ENCODE assay signal across 12 cellular contexts in the genomic region with DNA sequence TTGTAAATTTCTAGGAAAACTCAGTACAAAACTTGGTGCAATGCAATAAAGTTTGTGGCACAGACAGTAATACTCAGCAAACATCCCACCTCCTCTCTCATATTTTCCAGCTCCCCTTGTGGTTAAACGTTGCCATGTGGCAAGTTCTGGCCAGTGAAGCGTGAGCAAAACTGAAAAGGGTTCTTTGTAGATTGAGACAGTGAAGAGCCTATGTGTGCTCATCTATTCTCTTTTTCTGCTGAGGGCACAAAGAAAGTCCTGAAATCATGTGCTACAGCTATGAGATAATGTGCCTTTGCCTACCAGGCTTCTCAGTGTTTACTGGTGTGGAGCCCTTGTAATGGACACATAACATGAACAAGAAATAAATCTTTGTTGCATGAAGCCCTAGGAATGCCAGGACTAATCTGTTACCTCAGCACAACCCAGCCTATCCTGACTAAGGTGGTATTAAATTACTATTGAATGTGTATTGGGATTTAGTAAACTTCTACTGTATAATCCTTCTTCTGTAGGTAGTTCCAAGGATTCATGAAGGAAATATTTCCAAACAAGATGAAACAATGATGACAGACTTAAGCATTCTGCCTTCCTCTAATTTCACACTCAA. TPM values are rescaled to one million over a fixed set of nuclear protein-coding genes. Genes with fewer than 3 reads are reported as not detected.
DNase-seq lines count a peak whose midpoint lies in the region; ATAC-seq, FAIRE-seq and TF ChIP-seq lines count a peak whose summit lies in the region.
"Had no signal": no experiment of that assay in that cellular context is flagged by ENCODE, and none has a peak within 500 bp of the region (broad histone marks: within the 10 kb centered on the region; RNA-seq: fewer than 3 reads in every experiment).

No MANE protein-coding gene starts in this region.

- no peaks in the 10 kb centered on the region for H3K27me3 ChIP-seq in Karpas-422 (ENCODE audit: low read length)
- no peaks in the 10 kb centered on the region for H3K27me3 ChIP-seq in H1 (replicated peaks in 1 of 4; ENCODE audit: control insufficient read depth in 3 of 4, extremely low read depth in 1 of 4, insufficient read depth in 3 of 4, low read length in 3 of 4)
- no peaks in the 10 kb centered on the region for H3K27me3 ChIP-seq in CD8-positive, alpha-beta T cell (ENCODE audit: insufficient read depth, low read length)

- no peak overlapping the region for H3K4me2 ChIP-seq in Karpas-422 (ENCODE audit: low read depth, low read length, poor library complexity, severe bottlenecking)
- no peak overlapping the region for H3K4me2 ChIP-seq in H1 (ENCODE audit: insufficient read depth in 1 of 2, low read depth in 2 of 2, low read length in 2 of 2)

- no peak overlapping the region for H3K4me3 ChIP-seq in Karpas-422 (ENCODE audit: low read length)
- no peak overlapping the region for H3K4me3 ChIP-seq in H1 (ENCODE audit: extremely low read depth in 1 of 4, insufficient read depth in 2 of 4, low read depth in 3 of 4, low read length in 4 of 4)
- H3K4me3 ChIP-seq in CD8-positive, alpha-beta T cell (ENCODE audit: low read depth, low read length) = no peak overlapping the region

- no peaks in the 10 kb centered on the region for H3K79me1 ChIP-seq in H1 (ENCODE audit: low read depth, low read length)

- H3K4me1 ChIP-seq in Karpas-422 (ENCODE audit: low read length) = no peaks in the 10 kb centered on the region
- no peaks in the 10 kb centered on the region for H3K4me1 ChIP-seq in H1 (replicated peaks in 1 of 4; ENCODE audit: control insufficient read depth in 3 of 4, insufficient read depth in 4 of 4, low read length in 3 of 4)
- no peaks in the 10 kb centered on the region for H3K4me1 ChIP-seq in CD8-positive, alpha-beta T cell (ENCODE audit: insufficient read depth, low read length)

- H3K9me3 ChIP-seq in Karpas-422 (ENCODE audit: low read length) (no peaks in the 10 kb centered on the region), H1 (ENCODE audit: insufficient read depth in 2 of 2, low read depth in 1 of 2, low read length in 1 of 2) (no peaks in the 10 kb centered on the region)
- no peaks in the 10 kb centered on the region for H3K9me3 ChIP-seq in CD8-positive, alpha-beta T cell (ENCODE audit: low read length)

- no peak overlapping the region for H3K4me3 Mint-ChIP-seq in activated CD8-positive, alpha-beta memory T cell treated with anti-CD3 and anti-CD28 coated beads, Interleukin-2, amount 10 ng/mL, durations not matched to agents 7 days and 5 days
- no peak overlapping the region for H3K4me3 Mint-ChIP-seq in CD8-positive, alpha-beta T cell

- H4K5ac ChIP-seq in H1 (ENCODE audit: insufficient read length, low read depth, low read length) = no peak overlapping the region

- H2BK12ac ChIP-seq in H1 (ENCODE audit: low read depth, low read length) = no peak overlapping the region

- no peaks in the 10 kb centered on the region for H3K79me2 ChIP-seq in Karpas-422 (ENCODE audit: low read length)
- no peaks in the 10 kb centered on the region for H3K79me2 ChIP-seq in H1 (ENCODE audit: control insufficient read depth in 1 of 2, insufficient read depth in 2 of 2, low read length in 2 of 2)

- CTCF ChIA-PET in activated CD8-positive, alpha-beta memory T cell treated with anti-CD3 and anti-CD28 coated beads, Interleukin-2, amount 10 ng/mL, durations not matched to agents 7 days and 5 days (lab: Charles Lee) = interaction anchor here (6.3 kb wide), 1 partner anchor 20 kb away, joined by 28 read pairs; no protein-coding TSS in a partner anchor
- CTCF ChIA-PET in H1 (lab: Charles Lee; ENCODE audit: partially characterized antibody) = interaction anchor here (1.0 to 2.0 kb wide), 5 partner anchors 10 to 191 kb away, joined by 3 to 5 read pairs (median 4); no protein-coding TSS in a partner anchor
- CTCF ChIA-PET in CD8-positive, alpha-beta T cell (lab: Charles Lee) = no interaction called here

- H3K23ac ChIP-seq in H1 (ENCODE audit: insufficient read length) = no peak overlapping the region

- H2AK5ac ChIP-seq in H1 (ENCODE audit: low read depth, low read length) = no peak overlapping the region

- H4K91ac ChIP-seq in H1 (replicated peaks; ENCODE audit: insufficient read length, low read length) = no peak overlapping the region

- H2BK20ac ChIP-seq in H1 (ENCODE audit: low read length) = no peak overlapping the region

- H2BK5ac ChIP-seq in H1 (ENCODE audit: low read depth, low read length) = no peak overlapping the region

- H3K4me1 Mint-ChIP-seq in activated CD8-positive, alpha-beta memory T cell treated with anti-CD3 and anti-CD28 coated beads, Interleukin-2, amount 10 ng/mL, durations not matched to agents 7 days and 5 days = peaks cover 8% of the 10 kb centered on the region
- H3K4me1 Mint-ChIP-seq in CD8-positive, alpha-beta T cell (ENCODE audit: low read depth) = no peaks in the 10 kb centered on the region

- POLR2A ChIA-PET in H1 (lab: Charles Lee; ENCODE audit: partially characterized antibody) = interaction anchor here (1.0 to 1.3 kb wide), 2 partner anchors 9 to 14 kb away, joined by 3 to 4 read pairs; a partner anchor contains a TSS
- POLR2A ChIA-PET in CD8-positive, alpha-beta T cell (lab: Charles Lee) = no interaction called here

- TF ChIP-seq POLR2A in H1 (IDR thresholded peaks at IDR 0.05; ENCODE audit: control extremely low read depth in 1 of 2, low read depth in 2 of 2, low read length in 2 of 2) = no peak

- WGBS in H1 (ENCODE audit: extremely low coverage in 1 of 2, insufficient coverage in 1 of 2, insufficient read length in 1 of 2, insufficient replicate concordance in 2 of 2, low coverage in 1 of 2, low lambda C conversion rate in 2 of 2, missing lambda C conversion rate in 1 of 2), 2 experiments = 55% methylated on average over 2 of the region's 2 CpGs; no CpG with 5 or more reads in 1 of the 2 experiments

- no peak overlapping the region for H2BK15ac ChIP-seq in H1 (ENCODE audit: low read length)

- peak in 1 of 3 experiments; percentile 33; a peak in 1 of 4 replicates for TF ChIP-seq CTCF in H1 (IDR thresholded peaks at IDR 0.05; ENCODE audit: control extremely low read depth in 1 of 3, insufficient read depth in 1 of 3, low read depth in 1 of 3, low read length in 3 of 3)
- TF ChIP-seq CTCF in CD8-positive, alpha-beta T cell (IDR thresholded peaks at IDR 0.05) = no peak

- H3K27ac ChIP-seq in Karpas-422 (ENCODE audit: low read length) (no peak overlapping the region), H1 (ENCODE audit: low read depth, low read length) (no peak overlapping the region)
- no peak overlapping the region for H3K27ac ChIP-seq in CD8-positive, alpha-beta T cell (ENCODE audit: low read depth, low read length)

- no peaks in the 10 kb centered on the region for H3K36me3 ChIP-seq in Karpas-422 (ENCODE audit: insufficient read depth, low read length)
- H3K36me3 ChIP-seq in H1 (ENCODE audit: control insufficient read depth in 2 of 4, insufficient read depth in 4 of 4, low read length in 3 of 4) = no peaks in the 10 kb centered on the region
- no peaks in the 10 kb centered on the region for H3K36me3 ChIP-seq in CD8-positive, alpha-beta T cell (ENCODE audit: insufficient read depth, low read length)

- no peak overlapping the region for H3K56ac ChIP-seq in H1 (replicated peaks; ENCODE audit: insufficient read length, low read depth, low read length)

- no peak overlapping the region for H3K27ac Mint-ChIP-seq in activated CD8-positive, alpha-beta memory T cell treated with anti-CD3 and anti-CD28 coated beads, Interleukin-2, amount 10 ng/mL, durations not matched to agents 7 days and 5 days
- no peak overlapping the region for H3K27ac Mint-ChIP-seq in CD8-positive, alpha-beta T cell

- H3K23me2 ChIP-seq in H1 (ENCODE audit: low read depth, low read length) = no peaks in the 10 kb centered on the region; the same call in 1 of the 2 replicates

- peaks cover 3% of the 10 kb centered on the region for H3K36me3 Mint-ChIP-seq in activated CD8-positive, alpha-beta memory T cell treated with anti-CD3 and anti-CD28 coated beads, Interleukin-2, amount 10 ng/mL, durations not matched to agents 7 days and 5 days
- no peaks in the 10 kb centered on the region for H3K36me3 Mint-ChIP-seq in CD8-positive, alpha-beta T cell

- no peak for TF ChIP-seq RAD21 in H1 (IDR thresholded peaks at IDR 0.05 in 1 of 2, conservative IDR thresholded peaks at IDR 0.05 in 1 of 2; ENCODE audit: low read depth in 2 of 2, low read length in 2 of 2)

- no peak overlapping the region for H3K4ac ChIP-seq in H1 (replicated peaks; ENCODE audit: insufficient read length, low read depth, low read length)

- no peaks in the 10 kb centered on the region for H3K9me3 Mint-ChIP-seq in activated CD8-positive, alpha-beta memory T cell treated with anti-CD3 and anti-CD28 coated beads, Interleukin-2, amount 10 ng/mL, durations not matched to agents 7 days and 5 days (ENCODE audit: low read depth)
- H3K9me3 Mint-ChIP-seq in CD8-positive, alpha-beta T cell = no peaks in the 10 kb centered on the region

- no peak overlapping the region for H3K14ac ChIP-seq in H1 (ENCODE audit: insufficient read length)

- peak; percentile 61 for ATAC-seq in activated CD8-positive, alpha-beta memory T cell treated with anti-CD3 and anti-CD28 coated beads, Interleukin-2, amount 10 ng/mL, durations not matched to agents 7 days and 5 days
- peak; percentile 96 for ATAC-seq in stimulated activated naive CD8-positive, alpha-beta T cell treated with anti-CD3 and anti-CD28 coated beads, Interleukin-15, Interleukin-2, amounts not matched to agents 100 U/mL and 50 U/mL, for 24 hours
- no peak for ATAC-seq in CD8-positive, alpha-beta T cell
- ATAC-seq in HG02870 (IDR thresholded peaks at IDR 0.05; ENCODE audit: unreplicated experiment) = no peak

- no peak for TF ChIP-seq EP300 in H1 (IDR thresholded peaks at IDR 0.05; ENCODE audit: borderline replicate concordance in 1 of 2, low read depth in 2 of 2, low read length in 2 of 2)

- H3K9ac ChIP-seq in Karpas-422 (ENCODE audit: low read length) (no peak overlapping the region), H1 (replicated peaks in 1 of 4; ENCODE audit: extremely low read depth in 1 of 4, low read depth in 3 of 4, low read length in 3 of 4) (no peak overlapping the region)

- no peak overlapping the region for H3K18ac ChIP-seq in H1 (ENCODE audit: extremely low read depth, low read length)

- H4K20me1 ChIP-seq in Karpas-422 (ENCODE audit: insufficient read depth, low read depth, low read length) (no peaks in the 10 kb centered on the region), H1 (replicated peaks in 1 of 2; ENCODE audit: control insufficient read depth in 1 of 2, insufficient read depth in 2 of 2, low read length in 2 of 2) (no peaks in the 10 kb centered on the region)

- peaks cover 34% of the 10 kb centered on the region for H3K27me3 Mint-ChIP-seq in activated CD8-positive, alpha-beta memory T cell treated with anti-CD3 and anti-CD28 coated beads, Interleukin-2, amount 10 ng/mL, durations not matched to agents 7 days and 5 days
- H3K27me3 Mint-ChIP-seq in CD8-positive, alpha-beta T cell (ENCODE audit: low read depth) = no peaks in the 10 kb centered on the region

- no peaks in the 10 kb centered on the region for H3K9me2 ChIP-seq in Karpas-422 (replicated peaks; ENCODE audit: insufficient read depth, low read length)

- no peak overlapping the region for H4K8ac ChIP-seq in H1 (ENCODE audit: extremely low read depth, insufficient read depth, low read length)

- intact Hi-C loops in CD8-positive, alpha-beta T cell (cut with DNase I, micrococcal nuclease) = no loop called here

- peak; percentile 45 for DNase-seq in activated CD8-positive, alpha-beta memory T cell treated with anti-CD3 and anti-CD28 coated beads, Interleukin-2, amount 10 ng/mL, durations not matched to agents 7 days and 5 days
- DNase-seq in activated CD8-positive, alpha-beta memory T cell treated with anti-CD3 and anti-CD28 coated beads for 24 hours = no peak
- DNase-seq in Karpas-422 (peak; percentile 45), H1 (ENCODE audit: low read depth in 1 of 2, low spot score in 2 of 2) (no peak)
- DNase-seq in stimulated activated naive CD8-positive, alpha-beta T cell treated with anti-CD3 and anti-CD28 coated beads, Interleukin-15, Interleukin-2, amounts not matched to agents 100 U/mL and 50 U/mL, for 24 hours = peak; percentile 23
- no peak for DNase-seq in CD8-positive, alpha-beta T cell
- DNase-seq in activated effector memory CD4-positive, alpha-beta T cell treated with Interleukin-2 at 50 U/mL for 16 hours = no peak
- DNase-seq: activated gamma-delta T cell, NCI-H1436 had no signal

- peak; percentile 28 for FAIRE-seq in H1 (lab: Jason Lieb, UNC)
- FAIRE-seq: endometrium had no signal

- H2BK120ac ChIP-seq in H1 (replicated peaks; ENCODE audit: low read depth, low read length) = no peak overlapping the region

- H2AFZ ChIP-seq in Karpas-422 (ENCODE audit: low read length) (no peak overlapping the region), H1 (ENCODE audit: low read length) (no peak overlapping the region)

RNA-seq across cellular contexts. Expression of a gene that starts 13.0 kb away (rescaled TPM):
- 100 to 1,000 TPM; 369 TPM for total RNA-seq in activated CD8-positive, alpha-beta memory T cell treated with anti-CD3 and anti-CD28 coated beads, Interleukin-2, amount 10 ng/mL, durations not matched to agents 7 days and 5 days
- 21.8 and 42.3 TPM in 2 replicates for total RNA-seq in Karpas-422 (2014; rRNA removed; shearing (Covaris generic); ENCODE audit: low replicate concordance)
- 85.1 and 91.9 TPM in 2 replicates for total RNA-seq in H1 (2021; fragmentation: NEBNext Ultra II Directional; extraction: Animal tissue kit (Norgen Biotek cat#: 25700))
- polyA plus RNA-seq in H1 (2011; rRNA removed) = 76.8 and 110 TPM in 2 replicates
- 78.5 TPM for polyA plus RNA-seq in H1 (2011; cell fraction: cytosol; rRNA removed)
- polyA plus RNA-seq in H1 (2011; cell fraction: nucleus; rRNA removed) = 120 TPM
- polyA plus RNA-seq in H1 (2012, experiment 1 of 2) = 99.4 to 132 TPM (median 113 TPM) in 4 replicates
- 51.6 TPM for polyA plus RNA-seq in H1 (2012, experiment 2 of 2)
- 58.5 TPM for polyA plus RNA-seq in H1 (2013, experiment 1 of 2)
- 58.9 TPM for polyA plus RNA-seq in H1 (2013, experiment 2 of 2)
- polyA minus RNA-seq in H1 (2011; rRNA and poly(A)+ RNA removed) = 117 and 187 TPM in 2 replicates
- polyA minus RNA-seq in H1 (2011; cell fraction: cytosol; rRNA and poly(A)+ RNA removed) = 74.1 TPM
- polyA minus RNA-seq in H1 (2011; cell fraction: nucleus; rRNA and poly(A)+ RNA removed) = 26.6 TPM
- total RNA-seq in CD8-positive, alpha-beta T cell = 1 to 10 TPM; 2.9 to 3.0 TPM

RNA-seq across cellular contexts. Expression of a gene that starts 47.7 kb away (rescaled TPM):
- not detected for total RNA-seq in activated CD8-positive, alpha-beta memory T cell treated with anti-CD3 and anti-CD28 coated beads, Interleukin-2, amount 10 ng/mL, durations not matched to agents 7 days and 5 days
- total RNA-seq in Karpas-422 (2014; rRNA removed; shearing (Covaris generic); ENCODE audit: low replicate concordance) = not detected in 2 replicates
- 0.59 TPM in 1 of 2 replicates, not detected in the other for total RNA-seq in H1 (2021; fragmentation: NEBNext Ultra II Directional; extraction: Animal tissue kit (Norgen Biotek cat#: 25700))
- 0.08 and 0.23 TPM in 2 replicates for polyA plus RNA-seq in H1 (2011; rRNA removed)
- polyA plus RNA-seq in H1 (2011; cell fraction: cytosol; rRNA removed) = 0.23 TPM
- 0.23 TPM for polyA plus RNA-seq in H1 (2011; cell fraction: nucleus; rRNA removed)
- polyA plus RNA-seq in H1 (2012, experiment 1 of 2) = 0.11 to 0.40 TPM in 2 of 4 replicates, not detected in the others
- not detected for polyA plus RNA-seq in H1 (2012, experiment 2 of 2)
- 0.75 TPM for polyA plus RNA-seq in H1 (2013, experiment 1 of 2)
- polyA plus RNA-seq in H1 (2013, experiment 2 of 2) = 0.42 TPM
- polyA minus RNA-seq in H1 (2011; rRNA and poly(A)+ RNA removed) = 0.29 TPM in 1 of 2 replicates, not detected in the other
- polyA minus RNA-seq in H1 (2011; cell fraction: cytosol; rRNA and poly(A)+ RNA removed) = not detected
- polyA minus RNA-seq in H1 (2011; cell fraction: nucleus; rRNA and poly(A)+ RNA removed) = not detected
- total RNA-seq in CD8-positive, alpha-beta T cell = not detected
- total RNA-seq: lung microvascular endothelial cell had no signal

Comparison
In these comparisons a context has a peak if more than half of its experiments do, and no peak if none do; other contexts are left out.
1. DNase-seq: peak in activated CD8-positive, alpha-beta memory T cell treated with anti-CD3 and anti-CD28 coated beads, Interleukin-2, amount 10 ng/mL, durations not matched to agents 7 days and 5 days (single experiment), Karpas-422 (single experiment) and stimulated activated naive CD8-positive, alpha-beta T cell treated with anti-CD3 and anti-CD28 coated beads, Interleukin-15, Interleukin-2, amounts not matched to agents 100 U/mL and 50 U/mL, for 24 hours (single experiment); none in activated CD8-positive, alpha-beta memory T cell treated with anti-CD3 and anti-CD28 coated beads for 24 hours (single experiment), H1 (0 of 2), CD8-positive, alpha-beta T cell (0 of 7) and activated effector memory CD4-positive, alpha-beta T cell treated with Interleukin-2 at 50 U/mL for 16 hours (single experiment).
2. ATAC-seq: peak in activated CD8-positive, alpha-beta memory T cell treated with anti-CD3 and anti-CD28 coated beads, Interleukin-2, amount 10 ng/mL, durations not matched to agents 7 days and 5 days (single experiment) and stimulated activated naive CD8-positive, alpha-beta T cell treated with anti-CD3 and anti-CD28 coated beads, Interleukin-15, Interleukin-2, amounts not matched to agents 100 U/mL and 50 U/mL, for 24 hours (single experiment); none in CD8-positive, alpha-beta T cell (single experiment) and HG02870 (single experiment).